9 cellular contexts compared by ENCODE assay signal in the genomic region with DNA sequence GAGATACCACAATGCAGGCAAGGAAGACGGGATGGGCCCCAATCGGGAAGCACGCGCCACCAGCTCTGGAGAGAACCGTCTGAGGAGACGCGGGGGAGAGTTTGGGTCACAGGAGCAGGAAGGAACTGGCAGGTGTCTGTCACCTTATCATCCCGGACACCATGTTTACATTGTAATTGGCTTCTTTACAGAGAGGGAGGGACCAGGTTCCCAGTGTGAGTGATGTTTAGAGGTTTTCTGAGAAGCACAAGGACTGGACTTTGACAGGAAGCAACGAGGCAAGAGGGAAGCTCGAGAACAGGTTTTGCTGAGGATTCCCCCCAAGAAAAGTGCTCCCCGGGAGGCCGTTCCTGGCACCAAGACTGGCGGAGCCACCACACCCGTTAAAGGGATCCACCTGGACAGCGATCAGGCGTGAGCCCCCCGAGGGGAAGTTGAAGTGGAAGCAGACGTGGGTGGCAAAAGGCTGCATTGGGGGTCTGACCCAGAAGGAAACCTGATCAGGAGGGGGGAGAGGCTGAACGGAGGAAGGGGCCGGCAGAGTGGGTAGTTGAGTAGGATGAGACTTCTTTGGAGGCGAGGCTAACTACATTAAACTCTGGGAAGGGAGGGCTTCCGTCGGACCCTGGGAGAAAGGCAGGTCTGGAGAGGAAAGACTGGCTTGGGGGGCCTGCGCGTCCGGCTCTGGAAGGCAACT. TPM values are rescaled to one million over a fixed set of nuclear protein-coding genes. Genes with fewer than 3 reads are reported as not detected.
DNase-seq lines count a peak whose midpoint lies in the region; ATAC-seq, FAIRE-seq and TF ChIP-seq lines count a peak whose summit lies in the region.
"Had no signal": no experiment of that assay in that cellular context is flagged by ENCODE, and none has a peak within 500 bp of the region (broad histone marks: within the 10 kb centered on the region; RNA-seq: fewer than 3 reads in every experiment).

No MANE protein-coding gene starts in this region.

- peak overlapping the region; percentile 79 to 81 for H3K4me3 ChIP-seq in cardiac fibroblast (replicated peaks in 1 of 2; ENCODE audit: low read depth in 2 of 2, low read length in 2 of 2)
- H3K4me3 ChIP-seq in smooth muscle cell: peak overlapping the region; percentile 96

- DNase-seq in D341Med (ENCODE audit: low spot score): peak; percentile 37
- peak; percentile 26 for DNase-seq in LHCN-M2 (ENCODE audit: low read depth)
- peak; percentile 39 for DNase-seq in T-helper 22 cell (ENCODE audit: low read depth)
- DNase-seq in cardiac fibroblast (ENCODE audit: low read depth in 2 of 2): peak; percentile 25 to 42
- DNase-seq in islet precursor cell: peak; percentile 79
- peak; percentile 23 for DNase-seq in smooth muscle cell (lab: John Stamatoyannopoulos, UW; ENCODE audit: unreplicated experiment)
- no peak for DNase-seq in frontal cortex (ENCODE audit: low spot score in 2 of 2)

- peaks cover 18% of the 10 kb centered on the region for H3K4me1 ChIP-seq in smooth muscle cell (ENCODE audit: low read depth)

- peaks cover 42% of the 10 kb centered on the region for H4K20me1 ChIP-seq in smooth muscle cell (ENCODE audit: low read depth)

- H3K4me2 ChIP-seq in smooth muscle cell: peak overlapping the region; percentile 96

- H3K27me3 ChIP-seq in smooth muscle cell (ENCODE audit: low read depth): no peaks in the 10 kb centered on the region

- H3K79me2 ChIP-seq in smooth muscle cell (ENCODE audit: low read depth): peaks cover 53% of the 10 kb centered on the region

- WGBS in smooth muscle cell (ENCODE audit: low lambda C conversion rate): 1% methylated on average over 26 of the region's 26 CpGs

- peak overlapping the region; percentile 24 for H3K27ac ChIP-seq in smooth muscle cell (ENCODE audit: low read depth)

- peak overlapping the region; percentile 81 for H2AFZ ChIP-seq in smooth muscle cell (ENCODE audit: low read depth)

- H3F3A ChIP-seq in smooth muscle cell (ENCODE audit: low read depth): peaks cover 9% of the 10 kb centered on the region

- peak overlapping the region; percentile 38 for H3K9ac ChIP-seq in smooth muscle cell (ENCODE audit: low read depth)

- no peaks in the 10 kb centered on the region for H3K9me3 ChIP-seq in smooth muscle cell (replicated peaks; ENCODE audit: low read depth)

- TF ChIP-seq CTCF in cardiac fibroblast (IDR thresholded peaks at IDR 0.05; ENCODE audit: low read depth, low read length) (no peak), smooth muscle cell (IDR thresholded peaks at IDR 0.05; ENCODE audit: borderline replicate concordance, insufficient read depth, poor library complexity, severe bottlenecking) (no peak)

- FAIRE-seq in frontal cortex (lab: Jason Lieb, UNC): no peak
- FAIRE-seq: endometrium had no signal

- H3K36me3 ChIP-seq in smooth muscle cell (ENCODE audit: low read depth): no peaks in the 10 kb centered on the region

- ATAC-seq in GM21381 (IDR thresholded peaks at IDR 0.05; ENCODE audit: unreplicated experiment): peak; percentile 39

RNA-seq across cellular contexts. Expression of a gene that starts 0.9 kb away (rescaled TPM):
- total RNA-seq in LHCN-M2 (2014; rRNA removed) (22.8 and 27.5 TPM in 2 replicates), smooth muscle cell (36.6 and 54.3 TPM in 2 replicates), frontal cortex (224 TPM)
- polyA plus RNA-seq in LHCN-M2 (2012): 11.8 TPM
- polyA plus RNA-seq in smooth muscle cell: 9.0 and 12.2 TPM in 2 replicates

Comparison
In these comparisons a context has a peak if more than half of its experiments do, and no peak if none do; other contexts are left out.
1. DNase-seq: peak in D341Med (single experiment), LHCN-M2 (single experiment), T-helper 22 cell (single experiment), cardiac fibroblast (2 of 2), islet precursor cell (single experiment) and smooth muscle cell (single experiment); none in frontal cortex (0 of 2).